In the genomic region with DNA sequence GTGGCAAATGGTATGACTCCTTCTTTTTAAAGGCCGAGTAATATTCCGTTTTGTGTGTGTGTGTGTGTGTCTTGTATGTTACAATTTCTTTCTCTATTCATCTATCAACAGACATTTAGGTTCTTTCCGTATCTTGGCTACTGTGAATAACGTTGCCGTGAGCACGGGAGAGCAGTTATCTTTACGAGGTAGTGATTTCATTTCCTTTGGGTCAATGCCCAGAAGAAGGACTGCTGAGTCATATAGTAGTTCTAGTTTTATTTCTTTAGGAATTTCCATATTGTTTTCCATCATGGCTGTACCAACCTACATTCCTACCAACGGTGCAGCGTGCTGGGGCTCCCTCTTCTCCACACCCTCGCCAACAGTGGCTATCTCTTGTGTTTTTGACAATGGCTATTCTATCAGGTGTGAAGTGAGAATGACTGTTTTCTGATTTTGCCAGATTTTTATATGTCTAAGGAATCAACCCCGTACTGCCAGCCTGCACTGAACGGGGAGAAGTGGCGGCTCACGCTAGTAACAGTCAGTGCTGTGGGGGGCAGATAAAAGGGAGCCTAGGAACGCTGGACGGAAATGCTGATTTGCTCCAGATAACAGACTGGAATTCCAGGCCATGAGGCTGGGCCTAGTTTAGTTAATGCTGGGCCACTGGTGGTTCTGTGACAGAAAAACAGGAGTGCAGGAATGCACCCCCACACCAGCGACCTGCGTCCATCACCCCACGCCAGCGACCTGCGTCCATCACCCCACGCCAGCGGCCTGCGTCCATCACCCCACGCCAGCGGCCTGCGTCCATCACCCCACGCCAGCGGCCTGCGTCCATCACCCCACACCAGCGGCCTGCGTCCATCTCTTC, we compare ENCODE assay signal across 11 cellular contexts.
A peak's percentile ranks its signal among the peaks of the same experiment; 100 is the strongest.
DNase-seq lines count a peak whose midpoint lies in the region; TF ChIP-seq lines count a peak whose summit lies in the region.
"Had no signal": no experiment of that assay in that cellular context is flagged by ENCODE, and none has a peak within 500 bp of the region (broad histone marks: within the 10 kb centered on the region; RNA-seq: fewer than 3 reads in every experiment).

No MANE protein-coding gene starts in this region.

- no peaks in the 10 kb centered on the region for H3K36me3 ChIP-seq in vagina
- H3K36me3 ChIP-seq: suprapubic skin had no signal

- no peak overlapping the region for H3K4me3 ChIP-seq in astrocyte of the spinal cord (ENCODE audit: low read depth, low read length)
- no peak overlapping the region for H3K4me3 ChIP-seq in vagina
- H3K4me3 ChIP-seq: suprapubic skin had no signal

- TF ChIP-seq CTCF in astrocyte of the spinal cord (IDR thresholded peaks at IDR 0.05; ENCODE audit: low read depth, low read length) (no peak), vagina (IDR thresholded peaks at IDR 0.05) (no peak)

- no peak for TF ChIP-seq POLR2A in vagina (IDR thresholded peaks at IDR 0.05)

- intact Hi-C loops in vagina (cut with DNase I), result no loop called here

- in situ Hi-C loops in astrocyte of the spinal cord (cut with HindIII; ENCODE audit: low sequenced_read_pairs), result no loop called here

- peak overlapping the region; percentile 58 for H3K27ac ChIP-seq in vagina
- H3K27ac ChIP-seq: suprapubic skin had no signal

- no peaks in the 10 kb centered on the region for H3K27me3 ChIP-seq in vagina
- H3K27me3 ChIP-seq: suprapubic skin had no signal

- DNase-seq in NOMO-1 treated with DMSO at 0.1 percent for 48 hours (lab: John Stamatoyannopoulos, UW; ENCODE audit: unreplicated experiment) (peak; percentile 61), NOMO-1 treated with dmso at 0.1 percent for 144 hours (lab: John Stamatoyannopoulos, UW; ENCODE audit: unreplicated experiment) (no peak), astrocyte of the spinal cord (ENCODE audit: low read depth, low spot score) (peak; percentile 94), kidney tubule cell (ENCODE audit: low spot score) (peak; percentile 89), vagina (ENCODE audit: extremely low spot score in 2 of 2) (no peak), activated gamma-delta T cell treated with Interleukin-2 at 50 U/mL for 16 hours (no peak), NCI-H1436 treated with DMSO at 0.1 percent for 48 hours (lab: John Stamatoyannopoulos, UW) (no peak)
- DNase-seq in activated CD4-positive, alpha-beta T cell treated with anti-CD3 and anti-CD28 coated beads, Interleukin-2, amount 50 U/mL, for 48 hours, result no peak
- DNase-seq: CD4-positive, alpha-beta memory T cell; H7 had no signal

- no peaks in the 10 kb centered on the region for H3K9me3 ChIP-seq in vagina
- H3K9me3 ChIP-seq: suprapubic skin had no signal

- H3K4me1 ChIP-seq in vagina, result peaks cover 45% of the 10 kb centered on the region

Comparison
In these comparisons a context has a peak if more than half of its experiments do, and no peak if none do; other contexts are left out.
1. DNase-seq: peak in NOMO-1 treated with DMSO at 0.1 percent for 48 hours (single experiment), astrocyte of the spinal cord (single experiment) and kidney tubule cell (single experiment); none in NOMO-1 treated with dmso at 0.1 percent for 144 hours (single experiment), vagina (0 of 2), activated CD4-positive, alpha-beta T cell treated with anti-CD3 and anti-CD28 coated beads, Interleukin-2, amount 50 U/mL, for 48 hours (0 of 2), activated gamma-delta T cell treated with Interleukin-2 at 50 U/mL for 16 hours (single experiment) and NCI-H1436 treated with DMSO at 0.1 percent for 48 hours (single experiment).